ENCODE assay signal across 19 cellular contexts in genomic region chr6:137650720-137651119, GRCh38.
DNase-seq lines count a peak whose midpoint lies in the region; ATAC-seq and TF ChIP-seq lines count a peak whose summit lies in the region.
"Had no signal": no experiment of that assay in that cellular context is flagged by ENCODE, and none has a peak within 500 bp of the region (broad histone marks: within the 10 kb centered on the region; RNA-seq: fewer than 3 reads in every experiment).

No MANE protein-coding gene starts in this region.

- H3K4me1 Mint-ChIP-seq in GM23338 (no peaks in the 10 kb centered on the region), mesothelial cell of epicardium (peaks cover 28% of the 10 kb centered on the region)
- peaks cover 7% of the 10 kb centered on the region for H3K4me1 Mint-ChIP-seq in activated CD8-positive, alpha-beta memory T cell treated with anti-CD3 and anti-CD28 coated beads, Interleukin-2, amount 10 ng/mL, durations not matched to agents 7 days and 5 days
- H3K4me1 Mint-ChIP-seq: CD14-positive monocyte had no signal

- H3K27ac ChIP-seq in cardiac muscle cell (peak overlapping the region; percentile 15), GM23338 (ENCODE audit: low read depth) (no peak overlapping the region), colonic mucosa (peak overlapping the region; percentile 41)
- H3K27ac ChIP-seq: BLaER1, HL-60 had no signal

- H3K9me3 Mint-ChIP-seq in GM23338, result peaks cover 40% of the 10 kb centered on the region
- peaks cover 13% of the 10 kb centered on the region for H3K9me3 Mint-ChIP-seq in mesothelial cell of epicardium
- H3K9me3 Mint-ChIP-seq in activated CD8-positive, alpha-beta memory T cell treated with anti-CD3 and anti-CD28 coated beads, Interleukin-2, amount 10 ng/mL, durations not matched to agents 7 days and 5 days (ENCODE audit: low read depth), result peaks cover 4% of the 10 kb centered on the region

- intact Hi-C loops in cardiac septum (cut with DNase I), result no loop called here
- intact Hi-C loops in colonic mucosa (cut with DNase I), result no loop called here

- H3K9me2 ChIP-seq in GM23338 (ENCODE audit: insufficient read depth), result no peaks in the 10 kb centered on the region

- H3K27me3 Mint-ChIP-seq in GM23338 (ENCODE audit: insufficient read depth, low read depth, poor library complexity) (no peaks in the 10 kb centered on the region), mesothelial cell of epicardium (ENCODE audit: low read depth) (no peaks in the 10 kb centered on the region)
- peaks cover 4% of the 10 kb centered on the region for H3K27me3 Mint-ChIP-seq in activated CD8-positive, alpha-beta memory T cell treated with anti-CD3 and anti-CD28 coated beads, Interleukin-2, amount 10 ng/mL, durations not matched to agents 7 days and 5 days

- H2AFZ ChIP-seq in GM23338, result 0 out of 2 replicates have a peak overlapping the region, but pooled peaks have one; percentile 3

- no peaks in the 10 kb centered on the region for H4K20me1 ChIP-seq in GM23338 (replicated peaks; ENCODE audit: insufficient read depth)
- H4K20me1 ChIP-seq: BLaER1 had no signal

- H3K4me3 Mint-ChIP-seq in GM23338 (no peak overlapping the region), mesothelial cell of epicardium (no peak overlapping the region)
- no peak overlapping the region for H3K4me3 Mint-ChIP-seq in activated CD8-positive, alpha-beta memory T cell treated with anti-CD3 and anti-CD28 coated beads, Interleukin-2, amount 10 ng/mL, durations not matched to agents 7 days and 5 days
- H3K4me3 Mint-ChIP-seq: CD14-positive monocyte; CD8-positive, alpha-beta T cell had no signal

- peaks cover 23% of the 10 kb centered on the region; the same call in 2 of the 3 replicates for H3K36me3 Mint-ChIP-seq in GM23338 (ENCODE audit: low read depth)
- peaks cover 8% of the 10 kb centered on the region for H3K36me3 Mint-ChIP-seq in mesothelial cell of epicardium
- H3K36me3 Mint-ChIP-seq in activated CD8-positive, alpha-beta memory T cell treated with anti-CD3 and anti-CD28 coated beads, Interleukin-2, amount 10 ng/mL, durations not matched to agents 7 days and 5 days, result peaks cover 17% of the 10 kb centered on the region
- H3K36me3 Mint-ChIP-seq: CD14-positive monocyte; CD8-positive, alpha-beta T cell had no signal

- H3K79me2 ChIP-seq in GM23338 (replicated peaks; ENCODE audit: insufficient read depth), result no peaks in the 10 kb centered on the region

- peak overlapping the region in 1 of 2 donors; percentile 16 for H3K9ac ChIP-seq in colonic mucosa (ENCODE audit: low read depth in 2 of 2, low read length in 2 of 2)
- H3K9ac ChIP-seq: BLaER1 had no signal

- H3K27me3 ChIP-seq in cardiac muscle cell (no peaks in the 10 kb centered on the region), GM23338 (ENCODE audit: insufficient read depth) (no peaks in the 10 kb centered on the region), colonic mucosa (no peaks in the 10 kb centered on the region)
- H3K27me3 ChIP-seq: BLaER1 had no signal

- H3K4me2 ChIP-seq in GM23338, result no peak overlapping the region
- H3K4me2 ChIP-seq: BLaER1 had no signal

- H3K36me3 ChIP-seq in cardiac muscle cell (no peaks in the 10 kb centered on the region), GM23338 (ENCODE audit: insufficient read depth) (peaks cover 10% of the 10 kb centered on the region; the same call in 1 of the 2 replicates), colonic mucosa (no peaks in the 10 kb centered on the region)
- H3K36me3 ChIP-seq: BLaER1, HAP-1 had no signal

- H3K4me3 ChIP-seq in cardiac muscle cell (no peak overlapping the region), GM23338 (no peak overlapping the region), colonic mucosa (no peak overlapping the region)
- H3K4me3 ChIP-seq: BLaER1, GM12878, HAP-1 had no signal

- TF ChIP-seq CTCF in cardiac muscle cell (IDR thresholded peaks at IDR 0.05; ENCODE audit: low read depth, low read length), result no peak
- no peak for TF ChIP-seq CTCF in GM23338 (conservative IDR thresholded peaks at IDR 0.05; ENCODE audit: low read depth in 2 of 2)
- no peak for TF ChIP-seq CTCF in colonic mucosa (IDR thresholded peaks at IDR 0.05)
- no peak for TF ChIP-seq CTCF in mesothelial cell of epicardium (IDR thresholded peaks at IDR 0.05; ENCODE audit: unreplicated experiment)

- DNase-seq in cardiac muscle cell (ENCODE audit: low read depth in 1 of 2, low spot score in 1 of 2) (no peak), cardiac septum (ENCODE audit: low spot score) (no peak), GM23338 (ENCODE audit: low spot score) (no peak), colonic mucosa (no peak), mesothelial cell of epicardium (ENCODE audit: low spot score in 2 of 2, unreplicated experiment in 2 of 2) (no peak), ecto neural progenitor cell (ENCODE audit: low spot score) (no peak), COR-L47 (lab: John Stamatoyannopoulos, UW) (no peak)
- DNase-seq in activated CD8-positive, alpha-beta memory T cell treated with anti-CD3 and anti-CD28 coated beads, Interleukin-2, amount 10 ng/mL, durations not matched to agents 7 days and 5 days, result no peak
- DNase-seq: 8988T; CD8-positive, alpha-beta T cell; DMS 273 treated with DMSO at 0.1 percent for 48 hours; DMS53; DND-41; EL had no signal

- H3F3A ChIP-seq in GM23338 (replicated peaks; ENCODE audit: low read depth), result no peaks in the 10 kb centered on the region

- CTCF ChIA-PET in activated CD8-positive, alpha-beta memory T cell treated with anti-CD3 and anti-CD28 coated beads, Interleukin-2, amount 10 ng/mL, durations not matched to agents 7 days and 5 days (lab: Charles Lee), result interaction anchor here (0.9 to 2.0 kb wide), 2 partner anchors 9 to 11 kb away, joined by 3 to 5 read pairs; no protein-coding TSS in a partner anchor

- H3K4me1 ChIP-seq in cardiac muscle cell (ENCODE audit: low read depth) (peaks cover 20% of the 10 kb centered on the region), GM23338 (ENCODE audit: insufficient read depth) (no peaks in the 10 kb centered on the region), colonic mucosa (no peaks in the 10 kb centered on the region)
- H3K4me1 ChIP-seq: BLaER1 had no signal

- no peak overlapping the region for H3K27ac Mint-ChIP-seq in GM23338
- peak overlapping the region; percentile 67 for H3K27ac Mint-ChIP-seq in mesothelial cell of epicardium
- no peak overlapping the region for H3K27ac Mint-ChIP-seq in activated CD8-positive, alpha-beta memory T cell treated with anti-CD3 and anti-CD28 coated beads, Interleukin-2, amount 10 ng/mL, durations not matched to agents 7 days and 5 days
- H3K27ac Mint-ChIP-seq: CD14-positive monocyte; CD8-positive, alpha-beta T cell had no signal

- H3K9me3 ChIP-seq in cardiac muscle cell (ENCODE audit: low read depth) (peaks cover 3% of the 10 kb centered on the region), colonic mucosa (peaks cover 7% of the 10 kb centered on the region)
- H3K9me3 ChIP-seq: BLaER1, HAP-1 had no signal

- ATAC-seq in GM23338, result no peak
- no peak for ATAC-seq in activated CD8-positive, alpha-beta memory T cell treated with anti-CD3 and anti-CD28 coated beads, Interleukin-2, amount 10 ng/mL, durations not matched to agents 7 days and 5 days
- ATAC-seq: CD8-positive, alpha-beta T cell; GM12878 had no signal

TF ChIP-seq in GM23338, 12 proteins besides CTCF, POLR2A, EP300 and RAD21 (continues in another document):
- no peak for TF ChIP-seq NANOG (IDR thresholded peaks at IDR 0.05; ENCODE audit: borderline replicate concordance)
- TF ChIP-seq CREB1 (CRISPR knock-in tag; IDR thresholded peaks at IDR 0.05; ENCODE audit: low read depth), result no peak
- TF ChIP-seq JUNB (IDR thresholded peaks at IDR 0.05; ENCODE audit: unreplicated experiment), result no peak
- no peak for TF ChIP-seq ETS1 (IDR thresholded peaks at IDR 0.05)
- no peak for TF ChIP-seq STAT1 (IDR thresholded peaks at IDR 0.05; ENCODE audit: unreplicated experiment)
